8 cellular contexts compared by ENCODE assay signal in genomic region chr1:16153999-16154673, GRCh38. TPM values are rescaled to one million over a fixed set of nuclear protein-coding genes. Genes with fewer than 3 reads are reported as not detected.
A peak's percentile ranks its signal among the peaks of the same experiment; 100 is the strongest.
DNase-seq lines count a peak whose midpoint lies in the region; ATAC-seq and TF ChIP-seq lines count a peak whose summit lies in the region.

No MANE protein-coding gene starts in this region.

- H3K36me3 Mint-ChIP-seq in endothelial cell (ENCODE audit: low read depth, unreplicated experiment): peaks cover 8% of the 10 kb centered on the region
- no peaks in the 10 kb centered on the region for H3K36me3 Mint-ChIP-seq in nephron (ENCODE audit: low read depth)

- DNase-seq in AG04449 (ENCODE audit: low read depth, low spot score): no peak
- peak; percentile 91 for DNase-seq in NCI-H82 (lab: John Stamatoyannopoulos, UW)
- no peak for DNase-seq in endothelial cell (ENCODE audit: low spot score)
- DNase-seq in activated CD8-positive, alpha-beta memory T cell treated with anti-CD3 and anti-CD28 coated beads, Interleukin-2, amount 50 U/mL, for 4 hours: no peak
- DNase-seq in iPS-NIHi7 (ENCODE audit: extremely low spot score): no peak
- DNase-seq in NCI-H526 treated with DMSO at 0.1 percent for 48 hours (lab: John Stamatoyannopoulos, UW): no peak

- H3K27me3 Mint-ChIP-seq in endothelial cell (ENCODE audit: unreplicated experiment) (peaks cover 15% of the 10 kb centered on the region), nephron (ENCODE audit: low read depth) (peaks cover 4% of the 10 kb centered on the region)

- TF ChIP-seq CTCF in AG04449 (IDR thresholded peaks at IDR 0.05; ENCODE audit: insufficient read depth, low read length, missing control alignments) (no peak), endothelial cell (IDR thresholded peaks at IDR 0.05; ENCODE audit: unreplicated experiment) (no peak), nephron (IDR thresholded peaks at IDR 0.05; ENCODE audit: unreplicated experiment in 3 of 3) (no peak)

- no peak for ATAC-seq in GM21576 (IDR thresholded peaks at IDR 0.05; ENCODE audit: unreplicated experiment)

- H3K4me1 Mint-ChIP-seq in endothelial cell (ENCODE audit: unreplicated experiment): peaks cover 52% of the 10 kb centered on the region
- peaks cover 34% of the 10 kb centered on the region for H3K4me1 Mint-ChIP-seq in nephron

- CTCF ChIA-PET in AG04449 (lab: Yijun Ruan, JAX): interaction anchor here (0.8 to 15.2 kb wide), 12 partner anchors 9 to 82 kb away, joined by 3 to 217 read pairs (median 5); no protein-coding TSS in a partner anchor

- H3K27ac Mint-ChIP-seq in endothelial cell (ENCODE audit: unreplicated experiment) (peak overlapping the region; percentile 98), nephron (peak overlapping the region in 2 of 3 experiments; percentile 96 to 97)

- H3K4me3 ChIP-seq in AG04449 (ENCODE audit: low read depth, low read length): peak overlapping the region; percentile 84

- H3K9me3 Mint-ChIP-seq in endothelial cell (ENCODE audit: unreplicated experiment) (no peaks in the 10 kb centered on the region), nephron (no peaks in the 10 kb centered on the region)

- POLR2A ChIA-PET in AG04449 (lab: Yijun Ruan, JAX): interaction anchor here (0.9 to 4.3 kb wide), 6 partner anchors 8 to 28 kb away, joined by 3 to 26 read pairs (median 6); no protein-coding TSS in a partner anchor

- H3K4me3 Mint-ChIP-seq in endothelial cell (ENCODE audit: unreplicated experiment): peak overlapping the region; percentile 95
- peak overlapping the region; percentile 84 to 87 (median 86) for H3K4me3 Mint-ChIP-seq in nephron

RNA-seq across cellular contexts. Expression of gene EPHA2, which starts 1.7 kb away (rescaled TPM):
- total RNA-seq in endothelial cell (ENCODE audit: unreplicated experiment): 109 TPM

RNA-seq across cellular contexts. Expression of gene ARHGEF19, which starts 58.3 kb away (rescaled TPM):
- total RNA-seq in endothelial cell (ENCODE audit: unreplicated experiment): 14.0 TPM
